In genomic region chr3:194840661-194841514, GRCh38 we compare ENCODE assay signal across 12 cellular contexts.
DNase-seq lines count a peak whose midpoint lies in the region; ATAC-seq and TF ChIP-seq lines count a peak whose summit lies in the region.
"Had no signal": no experiment of that assay in that cellular context is flagged by ENCODE, and none has a peak within 500 bp of the region (broad histone marks: within the 10 kb centered on the region; RNA-seq: fewer than 3 reads in every experiment).

No MANE protein-coding gene starts in this region.

- H3K27ac Mint-ChIP-seq in immature natural killer cell = peak overlapping the region; percentile 2 to 81 (median 73)
- no peak overlapping the region for H3K27ac Mint-ChIP-seq in HFFc6

- TF ChIP-seq CTCF in A673 (conservative IDR thresholded peaks at IDR 0.05; ENCODE audit: low read depth, low read length) (no peak), adrenal gland (IDR thresholded peaks at IDR 0.05) (no peak), HFFc6 (IDR thresholded peaks at IDR 0.05) (no peak)

- H3K9me3 ChIP-seq in A673 (ENCODE audit: low read depth, low read length, poor library complexity, severe bottlenecking) (no peaks in the 10 kb centered on the region), adrenal gland (replicated peaks in 1 of 3) (no peaks in the 10 kb centered on the region)
- H3K9me3 ChIP-seq: Peyer's patch had no signal

- H3K36me3 Mint-ChIP-seq in immature natural killer cell = no peaks in the 10 kb centered on the region
- no peaks in the 10 kb centered on the region for H3K36me3 Mint-ChIP-seq in HFFc6 (ENCODE audit: low read depth)

- POLR2A ChIA-PET in A673 (lab: Charles Lee; ENCODE audit: low non-redundant PET) = no interaction called here

- H3K4me1 Mint-ChIP-seq in immature natural killer cell (peaks cover 11 to 22% of the 10 kb centered on the region in 2 donors), HFFc6 (ENCODE audit: low read depth) (peaks cover 7% of the 10 kb centered on the region; the same call in 1 of the 2 replicates)

- no TSS peak for BruUV-seq in A673 (replicated peaks; lab: Mats Ljungman, UMichigan)

- H3K4me1 ChIP-seq in A673 (ENCODE audit: insufficient read depth, low read length, poor library complexity, severe bottlenecking) (no peaks in the 10 kb centered on the region), adrenal gland (replicated peaks in 1 of 2) (peaks cover 0 to 11% of the 10 kb centered on the region in 2 donors)
- H3K4me1 ChIP-seq: Peyer's patch had no signal

- peak overlapping the region in 4 of 5 donors; percentile 31 to 70 (median 56) for H3K4me3 Mint-ChIP-seq in immature natural killer cell
- H3K4me3 Mint-ChIP-seq in HFFc6 = no peak overlapping the region
- H3K4me3 Mint-ChIP-seq: activated T-cell treated with anti-CD3 and anti-CD28 coated beads, Interleukin-2, amount 50 U/mL, for 4 hours had no signal

- DNase-seq in A673 (ENCODE audit: low spot score) (peak; percentile 29), LoVo (ENCODE audit: low spot score) (peak; percentile 63), adrenal gland (peak; percentile 68 to 92 (median 86)), immature natural killer cell (peak in 2 of 3 donors; percentile 39 to 44), D341Med (ENCODE audit: low spot score) (no peak), HFFc6 (no peak), amniotic stem cell (lab: John Stamatoyannopoulos, UW) (no peak)
- DNase-seq: activated T-cell treated with anti-CD3 and anti-CD28 coated beads, Interleukin-2, amount 50 U/mL, for 4 hours; kidney glomerular epithelial cell; nucleus accumbens had no signal

- H3K4me3 ChIP-seq in A673 (ENCODE audit: low read depth, low read length, poor library complexity, severe bottlenecking) = no peak overlapping the region
- H3K4me3 ChIP-seq in adrenal gland = no peak overlapping the region
- H3K4me3 ChIP-seq: Peyer's patch had no signal

- H3K36me3 ChIP-seq in A673 (ENCODE audit: insufficient read depth, low read length, poor library complexity, severe bottlenecking) (no peaks in the 10 kb centered on the region), adrenal gland (replicated peaks in 1 of 2) (no peaks in the 10 kb centered on the region)
- H3K36me3 ChIP-seq: Peyer's patch had no signal

- ATAC-seq in GM21515 (IDR thresholded peaks at IDR 0.05; ENCODE audit: unreplicated experiment) = no peak
- ATAC-seq: activated T-cell treated with anti-CD3 and anti-CD28 coated beads, Interleukin-2, amount 50 U/mL, for 4 hours had no signal

- intact Hi-C loops in A673 (cut with micrococcal nuclease; ENCODE audit: unreplicated experiment) (no loop called here), adrenal gland (cut with DNase I) (no loop called here)

- H3K27me3 ChIP-seq in A673 (replicated peaks; ENCODE audit: insufficient read depth, low read depth, low read length, poor library complexity) (no peaks in the 10 kb centered on the region), adrenal gland (no peaks in the 10 kb centered on the region)
- H3K27me3 ChIP-seq: Peyer's patch had no signal

- WGBS in adrenal gland, 4 donors = 54 to 63% (median 58%) methylated on average over 20 to 21 of the region's 21 CpGs

- CTCF ChIA-PET in A673 (lab: Charles Lee) = no interaction called here

- H3K27me3 Mint-ChIP-seq in immature natural killer cell (ENCODE audit: low read depth in 3 of 3) (peaks cover 0 to 10% (median 5%) of the 10 kb centered on the region in 3 donors), HFFc6 (ENCODE audit: insufficient read depth) (peaks cover 16% of the 10 kb centered on the region)

- TF ChIP-seq POLR2A in adrenal gland (IDR thresholded peaks at IDR 0.05) = no peak

- H3K9me3 Mint-ChIP-seq in immature natural killer cell (peaks cover 0 to 2% (median 0%) of the 10 kb centered on the region in 6 donors), HFFc6 (no peaks in the 10 kb centered on the region; the same call in 1 of the 2 replicates)
- H3K9me3 Mint-ChIP-seq: activated T-cell treated with anti-CD3 and anti-CD28 coated beads, Interleukin-2, amount 50 U/mL, for 4 hours had no signal

- H3K27ac ChIP-seq in A673 (ENCODE audit: low read depth, low read length, poor library complexity, severe bottlenecking) (no peak overlapping the region), adrenal gland (peak overlapping the region in 2 of 5 donors; percentile 28 to 48)

Comparison
In these comparisons a context has a peak if more than half of its experiments do, and no peak if none do; other contexts are left out.
1. DNase-seq: peak in A673 (single experiment), LoVo (single experiment), adrenal gland (7 of 7) and immature natural killer cell (2 of 3); none in D341Med (single experiment), HFFc6 (single experiment) and amniotic stem cell (single experiment).